24 cellular contexts compared by ENCODE assay signal in genomic region chr5:32001284-32001683, GRCh38.
"Had no signal": no experiment of that assay in that cellular context is flagged by ENCODE, and none has a peak within 500 bp of the region (broad histone marks: within the 10 kb centered on the region; RNA-seq: fewer than 3 reads in every experiment).

No MANE protein-coding gene starts in this region.

- DNase-seq: effector memory CD4-positive, alpha-beta T cell; gastrocnemius medialis; heart right ventricle; hypothalamus; islet precursor cell; left lung; lower lobe of right lung; midbrain; ovary; stimulated activated CD4-positive, alpha-beta T cell treated with anti-CD3 and anti-CD28 coated beads, Interleukin-4, amount 100 ng/mL, for 1 hour; stimulated activated CD8-positive, alpha-beta memory T cell treated with anti-CD3 and anti-CD28 coated beads, Interleukin-4, amount 100 ng/mL, for 48 hours; substantia nigra; transverse colon had no signal

- H3K4me3 Mint-ChIP-seq: central memory CD8-positive, alpha-beta T cell; memory B cell; natural killer cell treated with Interleukin-12 subunit alpha and Interleukin-12 subunit beta and Interleukin-15 and Interleukin-18, amount 100 ng/mL, for 72 hours; stimulated activated effector memory CD8-positive, alpha-beta T cell treated with anti-CD3 and anti-CD28 coated beads, Interleukin-12 subunit alpha, Interleukin-12 subunit beta, amount 100 ng/mL, for 72 hours; stimulated activated naive CD8-positive, alpha-beta T cell treated with anti-CD3 and anti-CD28 coated beads, Interleukin-15, Interleukin-2, amounts not matched to agents 100 ng/mL and 50 ng/mL, for 24 hours had no signal

- H3K9me3 Mint-ChIP-seq: central memory CD8-positive, alpha-beta T cell; natural killer cell treated with Interleukin-12 subunit alpha and Interleukin-12 subunit beta and Interleukin-15 and Interleukin-18, amount 100 ng/mL, for 72 hours; stimulated activated naive CD8-positive, alpha-beta T cell treated with anti-CD3 and anti-CD28 coated beads, Interleukin-15, Interleukin-2, amounts not matched to agents 100 ng/mL and 50 ng/mL, for 24 hours had no signal

- H3K4me1 ChIP-seq: esophagus muscularis mucosa, gastrocnemius medialis, left lung, right atrium auricular region, transverse colon had no signal

- H3K4me2 ChIP-seq: smooth muscle cell had no signal

- ATAC-seq: gastrocnemius medialis; left lung; lower lobe of right lung; natural killer cell treated with Interleukin-12 subunit alpha and Interleukin-12 subunit beta and Interleukin-15 and Interleukin-18, amount 100 ng/mL, for 72 hours had no signal

- H3K27me3 ChIP-seq: esophagus muscularis mucosa, gastrocnemius medialis, heart right ventricle, left lung, neutrophil, ovary, right atrium auricular region, transverse colon had no signal

- H3K4me3 ChIP-seq: esophagus muscularis mucosa, gastrocnemius medialis, heart right ventricle, left lung, lower lobe of right lung, ovary, right atrium auricular region, smooth muscle cell, thoracic aorta, transverse colon had no signal

- H3K4me1 Mint-ChIP-seq: central memory CD8-positive, alpha-beta T cell had no signal

- H3K9me3 ChIP-seq: esophagus muscularis mucosa, gastrocnemius medialis, heart right ventricle, left lung, lower lobe of right lung, neutrophil, ovary, right atrium auricular region, thoracic aorta, transverse colon had no signal

- H3K36me3 ChIP-seq: gastrocnemius medialis, neutrophil, ovary, thoracic aorta, transverse colon had no signal

- H3K36me3 Mint-ChIP-seq: memory B cell; natural killer cell treated with Interleukin-12 subunit alpha and Interleukin-12 subunit beta and Interleukin-15 and Interleukin-18, amount 100 ng/mL, for 72 hours had no signal

- H3K27ac Mint-ChIP-seq: memory B cell; natural killer cell treated with Interleukin-12 subunit alpha and Interleukin-12 subunit beta and Interleukin-15 and Interleukin-18, amount 100 ng/mL, for 72 hours; stimulated activated effector memory CD8-positive, alpha-beta T cell treated with anti-CD3 and anti-CD28 coated beads, Interleukin-12 subunit alpha, Interleukin-12 subunit beta, amount 100 ng/mL, for 72 hours; stimulated activated naive CD8-positive, alpha-beta T cell treated with anti-CD3 and anti-CD28 coated beads, Interleukin-15, Interleukin-2, amounts not matched to agents 100 ng/mL and 50 ng/mL, for 24 hours had no signal

- H3K27ac ChIP-seq: epithelial cell of prostate, esophagus muscularis mucosa, gastrocnemius medialis, left lung, lower lobe of right lung, neutrophil, ovary, right atrium auricular region, thoracic aorta, transverse colon had no signal

- H3K27me3 Mint-ChIP-seq: central memory CD8-positive, alpha-beta T cell; stimulated activated naive CD8-positive, alpha-beta T cell treated with anti-CD3 and anti-CD28 coated beads, Interleukin-15, Interleukin-2, amounts not matched to agents 100 ng/mL and 50 ng/mL, for 24 hours had no signal
